23 cellular contexts compared by ENCODE assay signal in the genomic region with DNA sequence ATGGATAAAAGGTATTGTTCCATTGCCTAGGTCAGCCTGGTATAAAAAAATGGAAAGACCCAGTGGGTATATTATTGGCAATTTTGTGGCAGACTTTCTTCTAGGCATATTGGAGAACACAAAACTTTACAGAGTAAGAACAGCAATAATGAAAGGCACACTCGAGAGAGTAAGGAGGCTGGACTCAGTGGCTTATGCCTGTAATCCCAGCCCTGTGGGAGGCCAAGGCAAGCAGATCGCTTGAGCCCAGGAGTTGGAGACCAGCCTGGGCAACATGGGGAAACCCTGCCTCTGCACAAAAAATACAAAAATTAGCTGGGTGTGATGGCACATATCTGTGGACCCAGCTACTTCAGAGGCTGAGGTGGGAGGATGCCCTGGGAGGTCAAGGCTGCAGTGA.
A peak's percentile ranks its signal among the peaks of the same experiment; 100 is the strongest.
DNase-seq lines count a peak whose midpoint lies in the region; ATAC-seq and TF ChIP-seq lines count a peak whose summit lies in the region.
"Had no signal": no experiment of that assay in that cellular context is flagged by ENCODE, and none has a peak within 500 bp of the region (broad histone marks: within the 10 kb centered on the region; RNA-seq: fewer than 3 reads in every experiment).

No MANE protein-coding gene starts in this region.

- no peak overlapping the region for H2BK120ac ChIP-seq in trophoblast cell (ENCODE audit: insufficient read depth, low read length, poor library complexity)

- H3K4me1 Mint-ChIP-seq in activated naive CD4-positive, alpha-beta T cell treated with anti-CD3 and anti-CD28 coated beads, Interleukin-2, amount 50 U/mL, for 24 hours = peaks cover 34% of the 10 kb centered on the region
- peaks cover 14% of the 10 kb centered on the region for H3K4me1 Mint-ChIP-seq in central memory CD8-positive, alpha-beta T cell
- peaks cover 41% of the 10 kb centered on the region for H3K4me1 Mint-ChIP-seq in stimulated activated memory B cell treated with anti-CD40 and anti-IgM and Interleukin-4, amounts not matched to agents 10 μg/mL and 1 μg/mL and 100 μg/mL, for 72 hours

- TF ChIP-seq CTCF in HL-60 (IDR thresholded peaks at IDR 0.05; ENCODE audit: insufficient read depth, low read length) = no peak

- no peak overlapping the region for H2BK5ac ChIP-seq in trophoblast cell (ENCODE audit: low read depth, low read length, poor library complexity)

- no peak overlapping the region for H3K14ac ChIP-seq in trophoblast cell (ENCODE audit: low read length)

- no peak overlapping the region for H3K4ac ChIP-seq in trophoblast cell (ENCODE audit: low read depth, low read length)

- no peaks in the 10 kb centered on the region for H3K36me3 Mint-ChIP-seq in activated naive CD4-positive, alpha-beta T cell treated with anti-CD3 and anti-CD28 coated beads, Interleukin-2, amount 50 U/mL, for 24 hours
- no peaks in the 10 kb centered on the region for H3K36me3 Mint-ChIP-seq in central memory CD8-positive, alpha-beta T cell (ENCODE audit: insufficient read depth)
- no peaks in the 10 kb centered on the region for H3K36me3 Mint-ChIP-seq in stimulated activated memory B cell treated with anti-CD40 and anti-IgM and Interleukin-4, amounts not matched to agents 10 μg/mL and 1 μg/mL and 100 μg/mL, for 72 hours
- H3K36me3 Mint-ChIP-seq: activated naive CD8-positive, alpha-beta T cell treated with anti-CD3 and anti-CD28 coated beads, Interleukin-2, amount 10 ng/mL, durations not matched to agents 7 days and 5 days; type B pancreatic cell had no signal

- no peaks in the 10 kb centered on the region for H3K4me1 ChIP-seq in trophoblast cell (ENCODE audit: control insufficient read depth in 1 of 2, insufficient read depth in 2 of 2, low read length in 2 of 2)
- H3K4me1 ChIP-seq: HAP-1 had no signal

- no peak overlapping the region for H3K4me3 ChIP-seq in HL-60 (replicated peaks; ENCODE audit: insufficient read depth, low read length)
- no peak overlapping the region for H3K4me3 ChIP-seq in trophoblast cell (ENCODE audit: low read depth, low read length)
- H3K4me3 ChIP-seq: HAP-1, lung, sigmoid colon had no signal

- H3K79me2 ChIP-seq in trophoblast cell (ENCODE audit: control insufficient read depth, insufficient read depth, low read length, poor library complexity) = no peaks in the 10 kb centered on the region

- no peak overlapping the region for H2AFZ ChIP-seq in trophoblast cell (ENCODE audit: insufficient read depth, low read length, poor library complexity)

- H3K36me3 ChIP-seq in trophoblast cell (ENCODE audit: control insufficient read depth in 1 of 2, insufficient read depth in 2 of 2, low read length in 2 of 2) = no peaks in the 10 kb centered on the region
- H3K36me3 ChIP-seq: HAP-1, sigmoid colon had no signal

- H4K8ac ChIP-seq in trophoblast cell (ENCODE audit: low read depth, low read length) = no peak overlapping the region

- H3K79me1 ChIP-seq in trophoblast cell (ENCODE audit: low read length) = no peaks in the 10 kb centered on the region

- H4K12ac ChIP-seq in trophoblast cell (ENCODE audit: low read depth, low read length) = no peak overlapping the region

- H3K9me3 Mint-ChIP-seq in activated naive CD4-positive, alpha-beta T cell treated with anti-CD3 and anti-CD28 coated beads, Interleukin-2, amount 50 U/mL, for 24 hours = no peaks in the 10 kb centered on the region
- no peaks in the 10 kb centered on the region for H3K9me3 Mint-ChIP-seq in central memory CD8-positive, alpha-beta T cell
- H3K9me3 Mint-ChIP-seq in stimulated activated memory B cell treated with anti-CD40 and anti-IgM and Interleukin-4, amounts not matched to agents 10 μg/mL and 1 μg/mL and 100 μg/mL, for 72 hours = no peaks in the 10 kb centered on the region
- H3K9me3 Mint-ChIP-seq: activated naive CD8-positive, alpha-beta T cell treated with anti-CD3 and anti-CD28 coated beads, Interleukin-2, amount 10 ng/mL, durations not matched to agents 7 days and 5 days; type B pancreatic cell had no signal

- H3K27me3 ChIP-seq in HL-60 (ENCODE audit: insufficient read depth, poor library complexity, severe bottlenecking) = no peaks in the 10 kb centered on the region
- H3K27me3 ChIP-seq in trophoblast cell (ENCODE audit: insufficient read depth, low read length) = no peaks in the 10 kb centered on the region
- H3K27me3 ChIP-seq: sigmoid colon had no signal

- H3K27me3 Mint-ChIP-seq in activated naive CD4-positive, alpha-beta T cell treated with anti-CD3 and anti-CD28 coated beads, Interleukin-2, amount 50 U/mL, for 24 hours = no peaks in the 10 kb centered on the region
- H3K27me3 Mint-ChIP-seq in central memory CD8-positive, alpha-beta T cell = no peaks in the 10 kb centered on the region
- H3K27me3 Mint-ChIP-seq in stimulated activated memory B cell treated with anti-CD40 and anti-IgM and Interleukin-4, amounts not matched to agents 10 μg/mL and 1 μg/mL and 100 μg/mL, for 72 hours = no peaks in the 10 kb centered on the region
- H3K27me3 Mint-ChIP-seq: activated naive CD8-positive, alpha-beta T cell treated with anti-CD3 and anti-CD28 coated beads, Interleukin-2, amount 10 ng/mL, durations not matched to agents 7 days and 5 days; progenitor cell of endocrine pancreas; type B pancreatic cell had no signal

- H2BK12ac ChIP-seq in trophoblast cell (ENCODE audit: low read length) = no peak overlapping the region

- no peak overlapping the region for H4K91ac ChIP-seq in trophoblast cell (ENCODE audit: low read depth, low read length)

- H3K9ac ChIP-seq in trophoblast cell (ENCODE audit: low read length) = no peak overlapping the region

- no peak overlapping the region for H3K4me2 ChIP-seq in trophoblast cell (ENCODE audit: low read length)

- H2AK5ac ChIP-seq in trophoblast cell (ENCODE audit: low read length) = no peak overlapping the region

- H3K18ac ChIP-seq in trophoblast cell (ENCODE audit: low read length) = no peak overlapping the region

- no peaks in the 10 kb centered on the region for H3K9me3 ChIP-seq in trophoblast cell (ENCODE audit: insufficient read depth, low read depth, low read length)
- H3K9me3 ChIP-seq: HAP-1, sigmoid colon had no signal

- H3K27ac ChIP-seq in HL-60 (replicated peaks) = peak overlapping the region; percentile 81
- H3K27ac ChIP-seq in trophoblast cell (ENCODE audit: low read depth, low read length) = no peak overlapping the region
- H3K27ac ChIP-seq: sigmoid colon had no signal

- no CpG with 5 or more reads among the region's 2 CpGs for WGBS in trophoblast cell (ENCODE audit: extremely low coverage, insufficient coverage, insufficient read length)

- H3K27ac Mint-ChIP-seq in activated naive CD4-positive, alpha-beta T cell treated with anti-CD3 and anti-CD28 coated beads, Interleukin-2, amount 50 U/mL, for 24 hours = no peak overlapping the region
- H3K27ac Mint-ChIP-seq in central memory CD8-positive, alpha-beta T cell (ENCODE audit: low read depth) = peak overlapping the region; percentile 85
- H3K27ac Mint-ChIP-seq in stimulated activated memory B cell treated with anti-CD40 and anti-IgM and Interleukin-4, amounts not matched to agents 10 μg/mL and 1 μg/mL and 100 μg/mL, for 72 hours = peak overlapping the region; percentile 54

- ATAC-seq in central memory CD8-positive, alpha-beta T cell (replicated peaks; ENCODE audit: extremely low read depth, poor library complexity, severe bottlenecking) = no peak
- no peak for ATAC-seq in stimulated activated memory B cell treated with anti-CD40 and anti-IgM and Interleukin-4, amounts not matched to agents 10 μg/mL and 1 μg/mL and 100 μg/mL, for 72 hours
- ATAC-seq in GM21576 (IDR thresholded peaks at IDR 0.05; ENCODE audit: unreplicated experiment) = no peak
- ATAC-seq: HepG2, PC-3 had no signal

- H3K23ac ChIP-seq in trophoblast cell (ENCODE audit: low read length) = no peak overlapping the region

- H3K4me3 Mint-ChIP-seq in activated naive CD4-positive, alpha-beta T cell treated with anti-CD3 and anti-CD28 coated beads, Interleukin-2, amount 50 U/mL, for 24 hours = peak overlapping the region; percentile 0
- no peak overlapping the region for H3K4me3 Mint-ChIP-seq in central memory CD8-positive, alpha-beta T cell
- H3K4me3 Mint-ChIP-seq in stimulated activated memory B cell treated with anti-CD40 and anti-IgM and Interleukin-4, amounts not matched to agents 10 μg/mL and 1 μg/mL and 100 μg/mL, for 72 hours = no peak overlapping the region
- H3K4me3 Mint-ChIP-seq: type B pancreatic cell had no signal

- no peak for DNase-seq in activated naive CD4-positive, alpha-beta T cell (lab: John Stamatoyannopoulos, UW)
- DNase-seq in HL-60 (ENCODE audit: low read depth in 1 of 2, low spot score in 1 of 2) = no peak
- DNase-seq in central memory CD8-positive, alpha-beta T cell (ENCODE audit: low spot score in 2 of 2) = no peak
- no peak for DNase-seq in trophoblast cell
- no peak for DNase-seq in GOT3 (lab: John Stamatoyannopoulos, UW)
- DNase-seq: activated CD4-positive, alpha-beta T cell treated with anti-CD3 and anti-CD28 coated beads for 48 hours; activated naive CD8-positive, alpha-beta T cell treated with anti-CD3 and anti-CD28 coated beads, Interleukin-2, amount 10 ng/mL, durations not matched to agents 7 days and 5 days; C1 segment of cervical spinal cord; central memory CD4-positive, alpha-beta T cell; NCI-H1105; NCI-H2081; NCI-H345; PC-3; Right ventricle myocardium superior; sigmoid colon had no signal
